In the genomic region with DNA sequence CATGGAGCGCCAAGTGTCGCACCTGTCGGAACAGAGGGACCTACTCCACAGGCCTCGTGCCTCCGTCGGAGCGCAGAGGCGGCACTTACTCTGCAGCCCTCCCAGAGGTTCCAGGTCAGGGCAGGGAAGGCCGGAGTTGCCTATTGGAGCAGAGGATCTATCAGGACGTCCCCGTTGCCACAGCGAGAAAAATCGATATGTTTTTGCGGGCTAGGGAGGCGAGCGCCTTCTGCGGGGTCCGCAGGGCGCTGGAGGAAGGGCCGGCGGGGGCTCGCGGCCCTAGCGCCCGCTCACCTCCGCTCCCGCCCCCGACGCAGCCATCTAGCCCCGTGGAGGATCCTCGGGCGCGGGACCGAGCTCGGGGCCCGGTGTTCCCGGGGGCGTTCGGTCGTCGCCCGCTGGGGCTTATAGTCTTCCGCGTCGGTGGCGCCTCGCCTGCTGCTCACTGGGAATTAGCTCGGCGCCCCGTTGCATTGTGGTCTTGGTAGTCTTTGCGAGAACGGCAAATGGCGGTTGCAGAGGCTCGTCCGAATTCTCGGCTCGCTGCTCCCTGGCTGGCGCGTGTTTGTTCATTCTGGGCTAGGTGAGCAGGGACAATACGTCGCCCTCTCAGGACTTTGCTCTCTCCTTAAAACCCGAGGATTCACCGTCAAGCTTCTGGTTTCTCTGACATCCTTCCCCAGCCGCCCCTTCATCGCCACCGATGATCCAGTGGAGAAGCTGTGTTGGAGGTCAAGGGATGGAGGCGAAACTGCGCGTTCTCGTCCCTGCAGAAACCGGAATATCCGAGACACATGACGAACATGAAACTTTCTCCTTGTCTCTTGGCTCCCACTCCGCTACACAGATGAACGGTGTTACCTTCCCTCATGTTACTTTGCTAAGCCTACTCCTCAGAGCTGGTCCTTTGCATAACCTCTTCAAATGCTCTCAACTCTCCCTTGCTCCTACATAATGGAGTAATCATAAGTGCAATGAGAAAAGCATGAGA, we compare ENCODE assay signal across 8 cellular contexts. TPM values are rescaled to one million over a fixed set of nuclear protein-coding genes. Genes with fewer than 3 reads are reported as not detected.
A peak's percentile ranks its signal among the peaks of the same experiment; 100 is the strongest.
DNase-seq lines count a peak whose midpoint lies in the region; ATAC-seq and TF ChIP-seq lines count a peak whose summit lies in the region.

A gene (minus strand): TSS at position 425 of the 991 bp plus-strand sequence. CDS start 422 bp downstream, at position 3.

- H3K9me1 ChIP-seq in IMR-90 (ENCODE audit: insufficient read depth, low read length): peaks cover 16% of the 10 kb centered on the region

- peaks cover 20% of the 10 kb centered on the region for H3K79me2 ChIP-seq in PC-3 (ENCODE audit: low read length)

- H2BK5ac ChIP-seq in IMR-90 (ENCODE audit: low read depth, low read length, poor library complexity, severe bottlenecking): peak within 1 kb of the TSS; percentile 61

- H2BK120ac ChIP-seq in IMR-90 (ENCODE audit: low read depth, low read length): peak within 1 kb of the TSS; percentile 35

- ATAC-seq in GM21367 (IDR thresholded peaks at IDR 0.05; ENCODE audit: unreplicated experiment) (peak; percentile 62), IMR-90 (ENCODE audit: low read depth) (peak; percentile 95), PC-3 (peak; percentile 91), mucosa of descending colon (peak; percentile 97)

- WGBS in IMR-90 (ENCODE audit: extremely low coverage in 2 of 2, insufficient read length in 1 of 2), 2 experiments: 0% methylated on average over 54 of the region's 75 CpGs; no CpG with 5 or more reads in 1 of the 2 experiments

- H3K27me3 ChIP-seq in CD4-positive, alpha-beta memory T cell (ENCODE audit: insufficient read depth, low read length): no peaks in the 10 kb centered on the region
- no peaks in the 10 kb centered on the region for H3K27me3 ChIP-seq in IMR-90 (ENCODE audit: control insufficient read depth, insufficient read depth, low read length)
- no peaks in the 10 kb centered on the region for H3K27me3 ChIP-seq in PC-3 (ENCODE audit: low read length)

- H3K23ac ChIP-seq in IMR-90 (ENCODE audit: low read depth, low read length): peak within 1 kb of the TSS; percentile 100

- H3K4me3 Mint-ChIP-seq in CD4-positive, alpha-beta memory T cell: peak within 1 kb of the TSS; percentile 93 to 98 (median 97)

- in situ Hi-C loops in IMR-90 (cut with MboI; ENCODE audit: low sequenced_read_pairs): loop anchor here (10.0 kb wide), 1 partner anchor 303 kb away; a partner anchor contains a TSS

- peak within 1 kb of the TSS; percentile 62 for H4K5ac ChIP-seq in IMR-90 (ENCODE audit: low read depth, low read length)

- H4K91ac ChIP-seq in IMR-90 (ENCODE audit: insufficient read depth, low read depth, low read length): peak within 1 kb of the TSS; percentile 76

- no peaks in the 10 kb centered on the region for H3F3A ChIP-seq in PC-3 (ENCODE audit: low read length, unreplicated experiment)

- H2AFZ ChIP-seq in IMR-90 (replicated peaks; ENCODE audit: low read length, poor library complexity) (peak within 1 kb of the TSS; percentile 96), PC-3 (ENCODE audit: low read length) (peak within 1 kb of the TSS; percentile 94)

- H3K4me3 ChIP-seq in CD4-positive, alpha-beta memory T cell (ENCODE audit: low read length in 2 of 2): peak within 1 kb of the TSS; percentile 94
- H3K4me3 ChIP-seq in IMR-90 (ENCODE audit: insufficient read depth, low read depth, low read length) (peak within 1 kb of the TSS; percentile 65), PC-3 (ENCODE audit: low read length) (peak within 1 kb of the TSS; percentile 79), mucosa of descending colon (peak within 1 kb of the TSS; percentile 98)

- peak within 1 kb of the TSS; percentile 55; the same call in 1 of the 2 replicates for H2BK20ac ChIP-seq in IMR-90 (ENCODE audit: low read depth, low read length)

- peak within 1 kb of the TSS; percentile 92 for H3K27ac ChIP-seq in CD4-positive, alpha-beta memory T cell (ENCODE audit: low read depth, low read length)
- H3K27ac ChIP-seq in IMR-90 (ENCODE audit: insufficient read depth, low read length) (peak within 1 kb of the TSS; percentile 60), PC-3 (ENCODE audit: low read length) (peak within 1 kb of the TSS; percentile 8), epithelial cell of prostate (peak within 1 kb of the TSS; percentile 58)

- POLR2A ChIA-PET in CD4-positive, alpha-beta memory T cell (lab: Charles Lee; ENCODE audit: partially characterized antibody): interaction anchor here (0.6 to 7.4 kb wide), 32 partner anchors 10 to 1344 kb away, joined by 3 to 164 read pairs (median 6); a partner anchor contains a TSS
- POLR2A ChIA-PET in IMR-90 (lab: Charles Lee; ENCODE audit: unreplicated experiment) (interaction anchor here (0.6 to 1.0 kb wide), 3 partner anchors 10 to 22 kb away, joined by 3 to 12 read pairs (median 3); a partner anchor contains a TSS), PC-3 (lab: Charles Lee; ENCODE audit: unreplicated experiment) (interaction anchor here (0.5 to 1.7 kb wide), 7 partner anchors 10 to 442 kb away, joined by 3 to 13 read pairs (median 8); a partner anchor contains a TSS)

- no peaks in the 10 kb centered on the region for H3K9me3 ChIP-seq in CD4-positive, alpha-beta memory T cell (ENCODE audit: control insufficient read depth in 1 of 2, low read length in 2 of 2)
- H3K9me3 ChIP-seq in IMR-90 (ENCODE audit: control insufficient read depth, insufficient read depth, low read length) (no peaks in the 10 kb centered on the region), PC-3 (ENCODE audit: low read length) (no peaks in the 10 kb centered on the region), mucosa of descending colon (no peaks in the 10 kb centered on the region)

- CTCF ChIA-PET in CD4-positive, alpha-beta memory T cell (lab: Charles Lee; ENCODE audit: partially characterized antibody): interaction anchor here (1.0 to 5.2 kb wide), 10 partner anchors 11 to 328 kb away, joined by 3 to 55 read pairs (median 5); a partner anchor contains a TSS
- CTCF ChIA-PET in IMR-90 (lab: Yijun Ruan, JAX): interaction anchor here (1.0 kb wide), 1 partner anchor 10 kb away, joined by 4 read pairs; a partner anchor contains a TSS
- CTCF ChIA-PET in PC-3 (lab: Charles Lee): interaction anchor here (0.5 to 2.4 kb wide), 5 partner anchors 9 to 190 kb away, joined by 3 to 8 read pairs (median 6); a partner anchor contains a TSS

- peaks cover 15 to 37% of the 10 kb centered on the region in 2 donors for H3K36me3 Mint-ChIP-seq in CD4-positive, alpha-beta memory T cell

- peak within 1 kb of the TSS; percentile 46; the same call in 1 of the 2 replicates for H3K18ac ChIP-seq in IMR-90 (ENCODE audit: low read depth, low read length)

- intact Hi-C loops in CD4-positive, alpha-beta memory T cell (cut with micrococcal nuclease): loop anchor here (1.0 kb wide), 6 partner anchors 10 to 194 kb away; a partner anchor contains a TSS
- intact Hi-C loops in IMR-90 (cut with micrococcal nuclease) (no loop called here), PC-3 (cut with micrococcal nuclease) (loop anchor here (1.0 kb wide), 3 partner anchors 9 to 19 kb away; a partner anchor contains a TSS), mucosa of descending colon (cut with DNase I, micrococcal nuclease) (no loop called here)

- H4K20me1 ChIP-seq in IMR-90 (ENCODE audit: insufficient read depth, low read length): no peaks in the 10 kb centered on the region
- no peaks in the 10 kb centered on the region for H4K20me1 ChIP-seq in PC-3 (ENCODE audit: low read length)

- TF ChIP-seq POLR2A in IMR-90 (IDR thresholded peaks at IDR 0.05; ENCODE audit: low read depth, low read length): peak; percentile 76

- peak within 1 kb of the TSS; percentile 87 for H3K9ac ChIP-seq in IMR-90 (ENCODE audit: low read depth, low read length)
- peak within 1 kb of the TSS; percentile 83 for H3K9ac ChIP-seq in PC-3 (ENCODE audit: low read length)

- H3K4me2 ChIP-seq in IMR-90 (ENCODE audit: low read depth, low read length) (peak within 1 kb of the TSS; percentile 92), PC-3 (ENCODE audit: low read length) (peak within 1 kb of the TSS; percentile 90)

- peak within 1 kb of the TSS; percentile 98 for H3K14ac ChIP-seq in IMR-90 (replicated peaks; ENCODE audit: low read depth, low read length)

- peak within 1 kb of the TSS; percentile 95 for H3K4ac ChIP-seq in IMR-90 (ENCODE audit: low read depth, low read length)

- H3K4me1 Mint-ChIP-seq in CD4-positive, alpha-beta memory T cell: peaks cover 15 to 54% (median 29%) of the 10 kb centered on the region in 4 donors

- H2AK5ac ChIP-seq in IMR-90 (ENCODE audit: low read depth, low read length): peak within 1 kb of the TSS; percentile 79

- dilution Hi-C loops in IMR-90 (cut with HindIII; ENCODE audit: low sequenced_read_pairs, unreplicated experiment): no loop called here

- TF ChIP-seq RAD21 in IMR-90 (IDR thresholded peaks at IDR 0.05; ENCODE audit: low read length): no peak

- H3K9me2 ChIP-seq in PC-3 (replicated peaks; ENCODE audit: low read length): no peaks in the 10 kb centered on the region

- peak within 1 kb of the TSS; percentile 27; the same call in 2 of the 3 replicates for H2BK15ac ChIP-seq in IMR-90 (ENCODE audit: low read depth, low read length)

- peak within 1 kb of the TSS; percentile 96 for H2AK9ac ChIP-seq in IMR-90 (replicated peaks; ENCODE audit: low read depth, low read length, poor library complexity)

- no peaks in the 10 kb centered on the region for H3K9me3 Mint-ChIP-seq in CD4-positive, alpha-beta memory T cell

- peak within 1 kb of the TSS; percentile 51 to 96 for H4K8ac ChIP-seq in IMR-90 (ENCODE audit: low read depth in 2 of 2, low read length in 2 of 2)

- H3K56ac ChIP-seq in IMR-90 (ENCODE audit: extremely low read depth, insufficient read depth, low read length): peak within 1 kb of the TSS; percentile 54

- DNase-seq in CD4-positive, alpha-beta memory T cell: peak; percentile 77 to 91 (median 79)
- DNase-seq in IMR-90: peak; percentile 78
- peak; percentile 89 for DNase-seq in PC-3
- peak; percentile 76 for DNase-seq in activated T-cell treated with anti-CD3 and anti-CD28 coated beads for 4 hours
- DNase-seq in epithelial cell of prostate (ENCODE audit: low read depth, low spot score): no peak
- peak; percentile 91 to 96 (median 94) for DNase-seq in mucosa of descending colon
- peak; percentile 89 for DNase-seq in stimulated activated CD8-positive, alpha-beta memory T cell treated with anti-CD3 and anti-CD28 coated beads, Interleukin-4, amount 100 ng/mL, for 48 hours

- H3K4me1 ChIP-seq in CD4-positive, alpha-beta memory T cell (ENCODE audit: insufficient read depth, low read length): peaks cover 25% of the 10 kb centered on the region
- H3K4me1 ChIP-seq in IMR-90 (ENCODE audit: control insufficient read depth, insufficient read depth, low read length): no peaks in the 10 kb centered on the region; the same call in 1 of the 2 replicates
- peaks cover 18% of the 10 kb centered on the region for H3K4me1 ChIP-seq in PC-3 (ENCODE audit: insufficient read depth, low read length)
- peaks cover 19% of the 10 kb centered on the region for H3K4me1 ChIP-seq in mucosa of descending colon (ENCODE audit: low read depth)

- H3K79me1 ChIP-seq in IMR-90 (ENCODE audit: low read depth in 1 of 2, low read length in 2 of 2): peaks cover 17 to 45% of the 10 kb centered on the region in 2 experiments

- BruUV-seq in IMR-90 (replicated peaks; lab: Mats Ljungman, UMichigan): TSS peak; percentile 22
- TSS peak; percentile 73 for BruUV-seq in PC-3 (replicated peaks; lab: Mats Ljungman, UMichigan)

- peak within 1 kb of the TSS; percentile 96 to 98 (median 97) for H3K27ac Mint-ChIP-seq in CD4-positive, alpha-beta memory T cell

- peaks cover 29% of the 10 kb centered on the region for H3K36me3 ChIP-seq in CD4-positive, alpha-beta memory T cell (ENCODE audit: insufficient read depth, low read length)
- H3K36me3 ChIP-seq in IMR-90 (ENCODE audit: control insufficient read depth, insufficient read depth, low read length) (peaks cover 36% of the 10 kb centered on the region), PC-3 (ENCODE audit: low read depth, low read length) (peaks cover 22% of the 10 kb centered on the region), mucosa of descending colon (ENCODE audit: low read depth) (no peaks in the 10 kb centered on the region)

- no peak; the same call in 1 of the 2 replicates for TF ChIP-seq CTCF in IMR-90 (conservative IDR thresholded peaks at IDR 0.05; ENCODE audit: low read depth, low read length)
- TF ChIP-seq CTCF in PC-3 (conservative IDR thresholded peaks at IDR 0.05; ENCODE audit: low read depth, low read length): no peak
- TF ChIP-seq CTCF in mucosa of descending colon (IDR thresholded peaks at IDR 0.05): peak; percentile 12

- no peaks in the 10 kb centered on the region for H3K27me3 Mint-ChIP-seq in CD4-positive, alpha-beta memory T cell

RNA-seq across cellular contexts. Expression of the gene that starts here (rescaled TPM):
- total RNA-seq in CD4-positive, alpha-beta memory T cell: 100 to 1,000 TPM; 121 to 130 TPM
- 100 to 1,000 TPM; 283 to 445 TPM for polyA plus RNA-seq in CD4-positive, alpha-beta memory T cell
- total RNA-seq in IMR-90 (2012; rRNA removed) (114 and 123 TPM in 2 replicates), PC-3 (2014; rRNA removed) (377 and 388 TPM in 2 replicates), mucosa of descending colon (100 to 1,000 TPM; 119 to 153 (median 124) TPM)
- 138 and 153 TPM in 2 replicates for polyA plus RNA-seq in IMR-90 (2012; rRNA removed)
- 184 and 196 TPM in 2 replicates for polyA plus RNA-seq in IMR-90 (2012; cell fraction: cytosol; rRNA removed)
- polyA plus RNA-seq in IMR-90 (2012; cell fraction: nucleus; rRNA removed; ENCODE audit: low replicate concordance): 101 and 135 TPM in 2 replicates

Comparison
In these comparisons a context has a peak if more than half of its experiments do, and no peak if none do; other contexts are left out.
1. H3K27ac ChIP-seq: peak in every context shown above with its lines; median percentile 92 in CD4-positive, alpha-beta memory T cell; 60 in IMR-90; 58 in epithelial cell of prostate; 8 in PC-3.
2. intact Hi-C loops: an anchor here in CD4-positive, alpha-beta memory T cell (1.0 kb wide) and PC-3 (1.0 kb wide); none called in IMR-90 and mucosa of descending colon.